1 cellular context compared by ENCODE assay signal in genomic region chr16:31325171-31325570, GRCh38.
TF ChIP-seq lines count a peak whose summit lies in the region.

No MANE protein-coding gene starts in this region.

TF ChIP-seq in H1, 55 proteins besides CTCF, POLR2A, EP300 and RAD21:
- no peak for TF ChIP-seq TCF12 (IDR thresholded peaks at IDR 0.05; ENCODE audit: low read depth, low read length)
- no peak for TF ChIP-seq FOSL1 (IDR thresholded peaks at IDR 0.05; ENCODE audit: insufficient read depth, low read depth, low read length)
- no peak for TF ChIP-seq RXRA (IDR thresholded peaks at IDR 0.05; ENCODE audit: insufficient read depth, low read depth, low read length)
- no peak for TF ChIP-seq POLR2AphosphoS5 (IDR thresholded peaks at IDR 0.05; ENCODE audit: low read depth, low read length)
- TF ChIP-seq ZNF274 (IDR thresholded peaks at IDR 0.05; ENCODE audit: borderline replicate concordance, extremely low read depth, low read length) = no peak
- TF ChIP-seq EGR1 (IDR thresholded peaks at IDR 0.05; ENCODE audit: borderline replicate concordance, low read depth, low read length) = no peak
- TF ChIP-seq CTBP2 (IDR thresholded peaks at IDR 0.05; ENCODE audit: borderline replicate concordance, insufficient read depth, insufficient read length, low read length) = no peak
- no peak for TF ChIP-seq RBBP5 (IDR thresholded peaks at IDR 0.05; ENCODE audit: borderline replicate concordance, low read depth, low read length)
- TF ChIP-seq SP1 (IDR thresholded peaks at IDR 0.05; ENCODE audit: low read depth, low read length) = no peak
- no peak for TF ChIP-seq JUN (IDR thresholded peaks at IDR 0.05; ENCODE audit: low read depth, low read length)
- no peak for TF ChIP-seq YY1 (IDR thresholded peaks at IDR 0.05; ENCODE audit: low read depth, low read length)
- no peak for TF ChIP-seq EZH2 (IDR thresholded peaks at IDR 0.05; ENCODE audit: low read depth, low read length, severe bottlenecking)
- no peak for TF ChIP-seq HDAC6 (IDR thresholded peaks at IDR 0.05; ENCODE audit: low read depth, low read length)
- TF ChIP-seq SP2 (IDR thresholded peaks at IDR 0.05; ENCODE audit: low read length) = no peak
- no peak for TF ChIP-seq KDM4A (IDR thresholded peaks at IDR 0.05; ENCODE audit: low read depth, low read length, severe bottlenecking)
- no peak for TF ChIP-seq RFX5 (IDR thresholded peaks at IDR 0.05; ENCODE audit: borderline replicate concordance, low read depth, low read length)
- TF ChIP-seq MAFK (IDR thresholded peaks at IDR 0.05; ENCODE audit: low read depth, low read length) = no peak
- TF ChIP-seq CHD2 (IDR thresholded peaks at IDR 0.05; ENCODE audit: low read length) = no peak
- TF ChIP-seq SP4 (IDR thresholded peaks at IDR 0.05; ENCODE audit: low read length) = no peak
- TF ChIP-seq SRF (IDR thresholded peaks at IDR 0.05; ENCODE audit: low read depth, low read length) = no peak
TF ChIP-seq in H1: peak in this region for 0.
